ENCODE assay signal across 11 cellular contexts in genomic region chr17:7405882-7406825, GRCh38. TPM values are rescaled to one million over a fixed set of nuclear protein-coding genes. Genes with fewer than 3 reads are reported as not detected.
DNase-seq lines count a peak whose midpoint lies in the region; ATAC-seq lines count a peak whose summit lies in the region.
"Had no signal": no experiment of that assay in that cellular context is flagged by ENCODE, and none has a peak within 500 bp of the region (broad histone marks: within the 10 kb centered on the region; RNA-seq: fewer than 3 reads in every experiment).

No MANE protein-coding gene starts in this region.

- H3K4me3 ChIP-seq in iPS-18c (ENCODE audit: insufficient read depth, low read depth, low read length), result peak overlapping the region; percentile 81

- peaks cover 19% of the 10 kb centered on the region for H3K27me3 Mint-ChIP-seq in activated CD4-positive, alpha-beta memory T cell treated with anti-CD3 and anti-CD28 coated beads, Interleukin-2, amount 10 ng/mL, durations not matched to agents 7 days and 5 days
- H3K27me3 Mint-ChIP-seq in activated CD4-positive, alpha-beta memory T cell treated with anti-CD3 and anti-CD28 coated beads for 36 hours, result no peaks in the 10 kb centered on the region
- H3K27me3 Mint-ChIP-seq in activated T-helper 2 cell treated with anti-CD3 and anti-CD28 coated beads, Interferon-gamma antibody, Interleukin-2, Interleukin-4, amounts not matched to agents 10 μg/mL and 5 μg/mL and 100 μg/mL, durations not matched to agents 14 hours and 24 hours and 36 hours (ENCODE audit: low read depth), result peaks cover 18% of the 10 kb centered on the region

- H3K9me3 ChIP-seq in iPS-18c (ENCODE audit: control insufficient read depth, insufficient read depth, low read length), result no peaks in the 10 kb centered on the region

- no peak overlapping the region for H3K27ac Mint-ChIP-seq in activated CD4-positive, alpha-beta memory T cell treated with anti-CD3 and anti-CD28 coated beads, Interleukin-2, amount 10 ng/mL, durations not matched to agents 7 days and 5 days
- no peak overlapping the region for H3K27ac Mint-ChIP-seq in activated CD4-positive, alpha-beta memory T cell treated with anti-CD3 and anti-CD28 coated beads for 36 hours
- H3K27ac Mint-ChIP-seq in activated T-helper 2 cell treated with anti-CD3 and anti-CD28 coated beads, Interferon-gamma antibody, Interleukin-2, Interleukin-4, amounts not matched to agents 10 μg/mL and 5 μg/mL and 100 μg/mL, durations not matched to agents 14 hours and 24 hours and 36 hours, result no peak overlapping the region

- H3K4me3 Mint-ChIP-seq in activated CD4-positive, alpha-beta memory T cell treated with anti-CD3 and anti-CD28 coated beads, Interleukin-2, amount 10 ng/mL, durations not matched to agents 7 days and 5 days, result peak overlapping the region; percentile 46
- H3K4me3 Mint-ChIP-seq in activated CD4-positive, alpha-beta memory T cell treated with anti-CD3 and anti-CD28 coated beads for 36 hours, result no peak overlapping the region
- peak overlapping the region; percentile 71 for H3K4me3 Mint-ChIP-seq in activated T-helper 2 cell treated with anti-CD3 and anti-CD28 coated beads, Interferon-gamma antibody, Interleukin-2, Interleukin-4, amounts not matched to agents 10 μg/mL and 5 μg/mL and 100 μg/mL, durations not matched to agents 14 hours and 24 hours and 36 hours (ENCODE audit: low read depth)

- intact Hi-C loops in activated CD4-positive, alpha-beta memory T cell treated with anti-CD3 and anti-CD28 coated beads for 36 hours (cut with micrococcal nuclease), result loop anchor here (2.0 kb wide), 1 partner anchor 55 kb away; no protein-coding TSS in a partner anchor
- intact Hi-C loops in activated T-helper 2 cell treated with anti-CD3 and anti-CD28 coated beads, Interferon-gamma antibody, Interleukin-2, Interleukin-4, amounts not matched to agents 10 μg/mL and 5 μg/mL and 100 μg/mL, durations not matched to agents 14 hours and 24 hours and 36 hours (cut with micrococcal nuclease), result no loop called here

- POLR2A ChIA-PET in activated CD4-positive, alpha-beta memory T cell treated with anti-CD3 and anti-CD28 coated beads, Interleukin-2, amount 10 ng/mL, durations not matched to agents 7 days and 5 days (lab: Charles Lee), result no interaction called here
- POLR2A ChIA-PET in activated CD4-positive, alpha-beta memory T cell treated with anti-CD3 and anti-CD28 coated beads for 36 hours (lab: Charles Lee), result interaction anchor here (1.2 kb wide), 1 partner anchor 12 kb away, joined by 3 read pairs; the partner anchor contains the start of gene PLSCR3

- H3K9me3 Mint-ChIP-seq in activated CD4-positive, alpha-beta memory T cell treated with anti-CD3 and anti-CD28 coated beads, Interleukin-2, amount 10 ng/mL, durations not matched to agents 7 days and 5 days, result no peaks in the 10 kb centered on the region
- no peaks in the 10 kb centered on the region for H3K9me3 Mint-ChIP-seq in activated CD4-positive, alpha-beta memory T cell treated with anti-CD3 and anti-CD28 coated beads for 36 hours
- H3K9me3 Mint-ChIP-seq in activated T-helper 2 cell treated with anti-CD3 and anti-CD28 coated beads, Interferon-gamma antibody, Interleukin-2, Interleukin-4, amounts not matched to agents 10 μg/mL and 5 μg/mL and 100 μg/mL, durations not matched to agents 14 hours and 24 hours and 36 hours, result no peaks in the 10 kb centered on the region

- no peak for DNase-seq in activated CD4-positive, alpha-beta memory T cell treated with anti-CD3 and anti-CD28 coated beads, Interleukin-2, amount 10 ng/mL, durations not matched to agents 7 days and 5 days
- no peak for DNase-seq in activated CD4-positive, alpha-beta memory T cell treated with anti-CD3 and anti-CD28 coated beads for 36 hours
- DNase-seq in activated T-helper 2 cell treated with anti-CD3 and anti-CD28 coated beads, Interferon-gamma antibody, Interleukin-2, Interleukin-4, amounts not matched to agents 10 μg/mL and 5 μg/mL and 100 μg/mL, durations not matched to agents 14 hours and 24 hours and 36 hours (ENCODE audit: low spot score), result no peak
- peak in 1 of 49 donors; percentile 52 for DNase-seq in substantia nigra (lab: John Stamatoyannopoulos, UW)
- DNase-seq in stimulated activated CD4-positive, alpha-beta T cell treated with anti-CD3 and anti-CD28 coated beads, Interleukin-4, amount 100 ng/mL, for 24 hours, result no peak
- DNase-seq: activated CD4-positive, alpha-beta T cell treated with anti-CD3 and anti-CD28 coated beads for 4 hours had no signal

- peaks cover 4% of the 10 kb centered on the region for H3K36me3 Mint-ChIP-seq in activated CD4-positive, alpha-beta memory T cell treated with anti-CD3 and anti-CD28 coated beads, Interleukin-2, amount 10 ng/mL, durations not matched to agents 7 days and 5 days (ENCODE audit: low read depth)
- no peaks in the 10 kb centered on the region for H3K36me3 Mint-ChIP-seq in activated CD4-positive, alpha-beta memory T cell treated with anti-CD3 and anti-CD28 coated beads for 36 hours
- peaks cover 4% of the 10 kb centered on the region for H3K36me3 Mint-ChIP-seq in activated T-helper 2 cell treated with anti-CD3 and anti-CD28 coated beads, Interferon-gamma antibody, Interleukin-2, Interleukin-4, amounts not matched to agents 10 μg/mL and 5 μg/mL and 100 μg/mL, durations not matched to agents 14 hours and 24 hours and 36 hours (ENCODE audit: low read depth)

- ATAC-seq in GM18909 (IDR thresholded peaks at IDR 0.05; ENCODE audit: poor library complexity, unreplicated experiment) (no peak), HG03159 (IDR thresholded peaks at IDR 0.05; ENCODE audit: unreplicated experiment) (no peak)

- CTCF ChIA-PET in activated CD4-positive, alpha-beta memory T cell treated with anti-CD3 and anti-CD28 coated beads, Interleukin-2, amount 10 ng/mL, durations not matched to agents 7 days and 5 days (lab: Charles Lee), result interaction anchor here (1.7 kb wide), 1 partner anchor 31 kb away, joined by 4 read pairs; no protein-coding TSS in a partner anchor
- CTCF ChIA-PET in activated CD4-positive, alpha-beta memory T cell treated with anti-CD3 and anti-CD28 coated beads for 36 hours (lab: Charles Lee), result interaction anchor here (1.0 kb wide), 1 partner anchor 31 kb away, joined by 6 read pairs; no protein-coding TSS in a partner anchor

- H3K4me1 Mint-ChIP-seq in activated CD4-positive, alpha-beta memory T cell treated with anti-CD3 and anti-CD28 coated beads, Interleukin-2, amount 10 ng/mL, durations not matched to agents 7 days and 5 days, result peaks cover 24% of the 10 kb centered on the region
- H3K4me1 Mint-ChIP-seq in activated CD4-positive, alpha-beta memory T cell treated with anti-CD3 and anti-CD28 coated beads for 36 hours (ENCODE audit: low read depth), result peaks cover 23% of the 10 kb centered on the region
- peaks cover 11% of the 10 kb centered on the region for H3K4me1 Mint-ChIP-seq in activated T-helper 2 cell treated with anti-CD3 and anti-CD28 coated beads, Interferon-gamma antibody, Interleukin-2, Interleukin-4, amounts not matched to agents 10 μg/mL and 5 μg/mL and 100 μg/mL, durations not matched to agents 14 hours and 24 hours and 36 hours (ENCODE audit: low read depth)

- H3K27ac ChIP-seq in substantia nigra (ENCODE audit: low read depth, low read length, poor library complexity, severe bottlenecking), result peak overlapping the region; percentile 88

RNA-seq across cellular contexts. Expression of gene NLGN2, which starts 1.5 kb away (rescaled TPM):
- total RNA-seq in activated CD4-positive, alpha-beta memory T cell treated with anti-CD3 and anti-CD28 coated beads, Interleukin-2, amount 10 ng/mL, durations not matched to agents 7 days and 5 days, result 1 to 10 TPM; 3.2 to 3.7 TPM
- total RNA-seq in activated CD4-positive, alpha-beta memory T cell treated with anti-CD3 and anti-CD28 coated beads for 36 hours, result 1 to 10 TPM; 9.0 to 9.9 TPM
- total RNA-seq in activated T-helper 2 cell treated with anti-CD3 and anti-CD28 coated beads, Interferon-gamma antibody, Interleukin-2, Interleukin-4, amounts not matched to agents 10 μg/mL and 5 μg/mL and 100 μg/mL, durations not matched to agents 14 hours and 24 hours and 36 hours, result 3.9 and 4.2 TPM in 2 replicates

RNA-seq across cellular contexts. Expression of gene TMEM256, which starts 2.3 kb away (rescaled TPM):
- total RNA-seq in activated CD4-positive, alpha-beta memory T cell treated with anti-CD3 and anti-CD28 coated beads, Interleukin-2, amount 10 ng/mL, durations not matched to agents 7 days and 5 days, result 10 to 100 TPM; 73.2 to 77.0 TPM
- 10 to 100 TPM; 87.0 to 88.5 TPM for total RNA-seq in activated CD4-positive, alpha-beta memory T cell treated with anti-CD3 and anti-CD28 coated beads for 36 hours
- 67.3 and 67.7 TPM in 2 replicates for total RNA-seq in activated T-helper 2 cell treated with anti-CD3 and anti-CD28 coated beads, Interferon-gamma antibody, Interleukin-2, Interleukin-4, amounts not matched to agents 10 μg/mL and 5 μg/mL and 100 μg/mL, durations not matched to agents 14 hours and 24 hours and 36 hours

RNA-seq across cellular contexts. Expression of gene PLSCR3, which starts 11.8 kb away (rescaled TPM):
- 100 to 1,000 TPM; 149 to 156 TPM for total RNA-seq in activated CD4-positive, alpha-beta memory T cell treated with anti-CD3 and anti-CD28 coated beads, Interleukin-2, amount 10 ng/mL, durations not matched to agents 7 days and 5 days
- total RNA-seq in activated CD4-positive, alpha-beta memory T cell treated with anti-CD3 and anti-CD28 coated beads for 36 hours, result 10 to 100 TPM; 78.2 to 87.0 TPM
- 75.4 and 76.2 TPM in 2 replicates for total RNA-seq in activated T-helper 2 cell treated with anti-CD3 and anti-CD28 coated beads, Interferon-gamma antibody, Interleukin-2, Interleukin-4, amounts not matched to agents 10 μg/mL and 5 μg/mL and 100 μg/mL, durations not matched to agents 14 hours and 24 hours and 36 hours

RNA-seq across cellular contexts. Expression of gene SPEM1, which starts 14.0 kb away (rescaled TPM):
- not detected for total RNA-seq in activated CD4-positive, alpha-beta memory T cell treated with anti-CD3 and anti-CD28 coated beads, Interleukin-2, amount 10 ng/mL, durations not matched to agents 7 days and 5 days
- total RNA-seq in activated CD4-positive, alpha-beta memory T cell treated with anti-CD3 and anti-CD28 coated beads for 36 hours, result not detected
- not detected in 2 replicates for total RNA-seq in activated T-helper 2 cell treated with anti-CD3 and anti-CD28 coated beads, Interferon-gamma antibody, Interleukin-2, Interleukin-4, amounts not matched to agents 10 μg/mL and 5 μg/mL and 100 μg/mL, durations not matched to agents 14 hours and 24 hours and 36 hours
- total RNA-seq: Daoy, lower leg skin had no signal

RNA-seq across cellular contexts. Expression of gene SPEM2, which starts 19.3 kb away (rescaled TPM):
- not detected for total RNA-seq in activated CD4-positive, alpha-beta memory T cell treated with anti-CD3 and anti-CD28 coated beads, Interleukin-2, amount 10 ng/mL, durations not matched to agents 7 days and 5 days
- not detected for total RNA-seq in activated CD4-positive, alpha-beta memory T cell treated with anti-CD3 and anti-CD28 coated beads for 36 hours
- total RNA-seq in activated T-helper 2 cell treated with anti-CD3 and anti-CD28 coated beads, Interferon-gamma antibody, Interleukin-2, Interleukin-4, amounts not matched to agents 10 μg/mL and 5 μg/mL and 100 μg/mL, durations not matched to agents 14 hours and 24 hours and 36 hours, result not detected in 2 replicates
- total RNA-seq: Daoy, lower leg skin had no signal
